8 cellular contexts compared by ENCODE assay signal in the genomic region with DNA sequence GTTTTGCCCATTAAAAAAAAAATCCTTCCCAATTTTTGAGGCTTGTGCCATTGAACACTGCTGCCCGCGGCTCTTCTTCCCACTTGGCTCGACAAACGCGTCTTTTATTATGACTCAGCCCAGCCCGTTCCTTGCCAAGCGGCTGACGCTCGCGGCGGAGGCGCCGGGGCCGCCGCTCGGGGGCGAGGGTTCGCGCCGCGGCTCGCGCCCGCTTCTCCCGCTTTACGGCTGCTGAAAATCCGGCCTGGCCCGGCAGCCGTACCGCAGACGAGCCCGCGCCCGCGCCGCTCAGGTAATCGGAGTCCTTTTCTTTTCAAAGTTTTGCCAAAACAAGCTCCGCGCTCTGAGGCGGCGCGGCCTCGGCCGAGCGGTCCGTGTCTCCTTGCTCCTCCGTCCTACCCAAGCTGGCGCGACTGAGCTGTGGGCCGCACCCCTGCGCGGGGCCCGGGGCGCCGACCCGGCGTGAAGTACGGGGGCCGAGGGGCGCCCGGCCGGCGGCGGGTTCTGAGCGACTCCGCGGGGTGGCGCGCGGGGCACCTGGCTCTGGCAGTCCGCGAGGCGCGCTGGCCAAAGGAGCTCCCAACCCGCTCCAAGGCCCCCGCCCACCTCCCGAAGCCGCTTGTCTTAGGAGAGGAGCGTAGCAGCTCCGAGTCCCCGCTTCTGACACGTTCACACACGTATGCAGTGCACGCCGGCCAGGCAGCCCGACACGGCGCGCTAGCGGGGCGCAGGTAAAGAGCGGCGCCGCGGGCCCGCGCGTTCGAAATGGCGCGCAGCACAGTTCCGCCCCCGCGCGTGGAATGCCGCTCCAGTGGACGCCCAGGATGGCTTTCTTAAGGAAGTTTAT.
DNase-seq lines count a peak whose midpoint lies in the region; ATAC-seq and TF ChIP-seq lines count a peak whose summit lies in the region.

No MANE protein-coding gene starts in this region.

- H3K9me3 Mint-ChIP-seq in CD8-positive, alpha-beta T cell = no peaks in the 10 kb centered on the region

- TF ChIP-seq CTCF in CD8-positive, alpha-beta T cell (IDR thresholded peaks at IDR 0.05) = no peak
- TF ChIP-seq CTCF in HL-60 (IDR thresholded peaks at IDR 0.05; ENCODE audit: insufficient read depth, low read length) (no peak), fibroblast of lung (conservative IDR thresholded peaks at IDR 0.05 in 1 of 2, IDR thresholded peaks at IDR 0.05 in 1 of 2; ENCODE audit: low read depth in 1 of 2, low read length in 2 of 2) (no peak)

- H3K36me3 ChIP-seq in CD8-positive, alpha-beta T cell (ENCODE audit: insufficient read depth, low read length) = no peaks in the 10 kb centered on the region
- no peaks in the 10 kb centered on the region for H3K36me3 ChIP-seq in fibroblast of lung (ENCODE audit: control insufficient read depth, insufficient read depth, low read length)

- DNase-seq in CD8-positive, alpha-beta T cell = peak; percentile 3 to 72 (median 43)
- DNase-seq in HL-60 (ENCODE audit: low read depth in 1 of 2, low spot score in 1 of 2) = peak; percentile 63 to 81
- peak; percentile 94 for DNase-seq in NCI-H774 (lab: John Stamatoyannopoulos, UW)
- DNase-seq in activated T-cell treated with anti-CD3 and anti-CD28 coated beads for 48 hours (ENCODE audit: low read depth) = peak; percentile 70
- peak; percentile 89 to 94 for DNase-seq in fibroblast of lung (ENCODE audit: low read depth in 2 of 2)
- peak; percentile 94 for DNase-seq in myocyte (ENCODE audit: low read depth)
- peak; percentile 42 to 50 for DNase-seq in stimulated activated CD8-positive, alpha-beta memory T cell treated with anti-CD3 and anti-CD28 coated beads, Interleukin-7, amount 100 ng/mL, for 48 hours (ENCODE audit: extremely low read depth in 1 of 2, low read depth in 1 of 2)

- H3K9ac ChIP-seq in fibroblast of lung (ENCODE audit: insufficient read depth, low read length) = peak overlapping the region; percentile 87

- H3K36me3 Mint-ChIP-seq in CD8-positive, alpha-beta T cell = no peaks in the 10 kb centered on the region

- no peaks in the 10 kb centered on the region for H3K9me3 ChIP-seq in CD8-positive, alpha-beta T cell (ENCODE audit: low read length)
- H3K9me3 ChIP-seq in fibroblast of lung (ENCODE audit: control insufficient read depth, insufficient read depth, low read depth, low read length) = no peaks in the 10 kb centered on the region

- peak overlapping the region; percentile 73 for H3K27ac Mint-ChIP-seq in CD8-positive, alpha-beta T cell

- peak overlapping the region; percentile 66 for H3K27ac ChIP-seq in CD8-positive, alpha-beta T cell (ENCODE audit: low read depth, low read length)
- H3K27ac ChIP-seq in HL-60 (replicated peaks) (peak overlapping the region; percentile 96), fibroblast of lung (ENCODE audit: insufficient read depth, low read length) (peak overlapping the region; percentile 99)

- peak overlapping the region; percentile 99 for H3K4me2 ChIP-seq in fibroblast of lung (ENCODE audit: extremely low read depth, insufficient read depth, low read length)

- peaks cover 8% of the 10 kb centered on the region for H3K4me1 ChIP-seq in CD8-positive, alpha-beta T cell (ENCODE audit: insufficient read depth, low read length)
- peaks cover 7% of the 10 kb centered on the region for H3K4me1 ChIP-seq in fibroblast of lung (ENCODE audit: control insufficient read depth, extremely low read depth, insufficient read depth, low read length)

- H3K27me3 ChIP-seq in CD8-positive, alpha-beta T cell (ENCODE audit: insufficient read depth, low read length) = no peaks in the 10 kb centered on the region
- H3K27me3 ChIP-seq in HL-60 (ENCODE audit: insufficient read depth, poor library complexity, severe bottlenecking) (no peaks in the 10 kb centered on the region), fibroblast of lung (ENCODE audit: control insufficient read depth, insufficient read depth, low read length) (no peaks in the 10 kb centered on the region)

- peak overlapping the region; percentile 9 for H2AFZ ChIP-seq in fibroblast of lung (ENCODE audit: low read length)

- H3K4me3 ChIP-seq in CD8-positive, alpha-beta T cell (ENCODE audit: low read depth, low read length) = peak overlapping the region; percentile 77
- H3K4me3 ChIP-seq in HL-60 (replicated peaks; ENCODE audit: insufficient read depth, low read length) = peak overlapping the region; percentile 76
- H3K4me3 ChIP-seq in fibroblast of lung (replicated peaks in 1 of 4; ENCODE audit: control extremely low read depth in 1 of 4, insufficient read depth in 1 of 4, low read depth in 3 of 4, low read length in 4 of 4) = peak overlapping the region; percentile 45 to 90 (median 66)

- peaks cover 12% of the 10 kb centered on the region for H3K27me3 Mint-ChIP-seq in CD8-positive, alpha-beta T cell (ENCODE audit: low read depth)

- H3K79me2 ChIP-seq in fibroblast of lung (ENCODE audit: control insufficient read depth, insufficient read depth, low read length) = peaks cover 12% of the 10 kb centered on the region

- CTCF ChIA-PET in CD8-positive, alpha-beta T cell (lab: Charles Lee) = no interaction called here

- ATAC-seq in CD8-positive, alpha-beta T cell = peak; percentile 75
- peak; percentile 72 for ATAC-seq in GM19467 (IDR thresholded peaks at IDR 0.05; ENCODE audit: unreplicated experiment)

- H4K20me1 ChIP-seq in fibroblast of lung (ENCODE audit: control insufficient read depth, extremely low read depth, insufficient read depth, low read length) = no peaks in the 10 kb centered on the region

- peaks cover 15% of the 10 kb centered on the region for H3K4me1 Mint-ChIP-seq in CD8-positive, alpha-beta T cell (ENCODE audit: low read depth)

- H3K4me3 Mint-ChIP-seq in CD8-positive, alpha-beta T cell = peak overlapping the region; percentile 83

- intact Hi-C loops in CD8-positive, alpha-beta T cell (cut with DNase I, micrococcal nuclease) = no loop called here

- POLR2A ChIA-PET in CD8-positive, alpha-beta T cell (lab: Charles Lee) = interaction anchor here (0.8 kb wide), 1 partner anchor 10 kb away, joined by 3 read pairs; no protein-coding TSS in a partner anchor

Comparison
In these comparisons a context has a peak if more than half of its experiments do, and no peak if none do; other contexts are left out.
1. Peak in every context shown above with its lines: DNase-seq, ATAC-seq, H3K4me3 ChIP-seq and H3K27ac ChIP-seq.
2. DNase-seq: peak in every context shown above with its lines; median percentile 94 in NCI-H774; 94 in myocyte; 92 in fibroblast of lung; 72 in HL-60; 70 in activated T-cell treated with anti-CD3 and anti-CD28 coated beads for 48 hours; 46 in stimulated activated CD8-positive, alpha-beta memory T cell treated with anti-CD3 and anti-CD28 coated beads, Interleukin-7, amount 100 ng/mL, for 48 hours; 43 in CD8-positive, alpha-beta T cell.